Comparison of ENCODE assay signal across 8 cellular contexts in the genomic region with DNA sequence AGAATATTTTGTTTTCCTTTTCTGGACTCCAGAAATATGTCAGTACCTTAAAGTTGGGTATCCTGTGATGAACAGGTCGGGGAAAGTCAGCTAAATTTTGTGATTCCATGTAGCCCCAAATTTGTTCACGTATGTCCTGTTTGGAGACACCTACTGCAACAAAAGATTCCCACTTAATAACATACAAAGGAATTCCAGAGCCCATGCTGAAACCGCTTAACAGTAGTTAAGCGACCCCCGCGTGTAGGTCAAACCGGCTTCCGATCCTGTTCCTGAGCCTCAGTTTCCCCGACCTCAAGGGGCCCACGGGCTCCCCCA. TPM values are rescaled to one million over a fixed set of nuclear protein-coding genes. Genes with fewer than 3 reads are reported as not detected.
A peak's percentile ranks its signal among the peaks of the same experiment; 100 is the strongest.
DNase-seq lines count a peak whose midpoint lies in the region; ATAC-seq and TF ChIP-seq lines count a peak whose summit lies in the region.

No MANE protein-coding gene starts in this region.

- no peak for DNase-seq in Karpas-422
- no peak for DNase-seq in natural killer cell
- DNase-seq in C1 segment of cervical spinal cord (lab: John Stamatoyannopoulos, UW), result no peak
- no peak for DNase-seq in GF-D8 (lab: John Stamatoyannopoulos, UW)
- no peak for DNase-seq in activated CD8-positive, alpha-beta memory T cell treated with anti-CD3 and anti-CD28 coated beads, Interleukin-2, amount 50 U/mL, for 48 hours

- H3K4me3 ChIP-seq in Karpas-422 (ENCODE audit: low read length) (peak overlapping the region; percentile 93), ectodermal cell (ENCODE audit: insufficient read depth, low read depth, low read length) (peak overlapping the region; percentile 79)

- no peaks in the 10 kb centered on the region for H3K36me3 ChIP-seq in Karpas-422 (ENCODE audit: insufficient read depth, low read length)
- H3K36me3 ChIP-seq in ectodermal cell (ENCODE audit: control insufficient read depth, insufficient read depth, low read length), result peaks cover under 1% of the 10 kb centered on the region

- H3K4me3 Mint-ChIP-seq in natural killer cell, result peak overlapping the region; percentile 95

- peak overlapping the region; percentile 72 for H3K4me2 ChIP-seq in Karpas-422 (ENCODE audit: low read depth, low read length, poor library complexity, severe bottlenecking)

- intact Hi-C loops in natural killer cell (cut with micrococcal nuclease), result no loop called here

- no peaks in the 10 kb centered on the region for H3K9me2 ChIP-seq in Karpas-422 (replicated peaks; ENCODE audit: insufficient read depth, low read length)

- H3K27me3 Mint-ChIP-seq in natural killer cell (ENCODE audit: low read depth in 2 of 2), result peaks cover 0 to 3% of the 10 kb centered on the region in 2 donors

- peak overlapping the region; percentile 31; the same call in 1 of the 2 replicates for H2AFZ ChIP-seq in Karpas-422 (ENCODE audit: low read length)

- no peaks in the 10 kb centered on the region for H4K20me1 ChIP-seq in Karpas-422 (ENCODE audit: insufficient read depth, low read depth, low read length)

- H3K4me1 ChIP-seq in Karpas-422 (ENCODE audit: low read length) (peaks cover 12% of the 10 kb centered on the region), ectodermal cell (ENCODE audit: control insufficient read depth, insufficient read depth, low read length) (no peaks in the 10 kb centered on the region)

- H3K9me3 ChIP-seq in Karpas-422 (ENCODE audit: low read length) (no peaks in the 10 kb centered on the region), ectodermal cell (ENCODE audit: control insufficient read depth, low read length) (no peaks in the 10 kb centered on the region)

- H3K27me3 ChIP-seq in Karpas-422 (ENCODE audit: low read length), result no peaks in the 10 kb centered on the region
- H3K27me3 ChIP-seq in ectodermal cell (ENCODE audit: control insufficient read depth, insufficient read depth, low read length, poor library complexity, severe bottlenecking), result peaks cover 8% of the 10 kb centered on the region

- ATAC-seq in natural killer cell, result no peak
- no peak for ATAC-seq in GM21528 (IDR thresholded peaks at IDR 0.05; ENCODE audit: low FRiP score, unreplicated experiment)

- peak overlapping the region; percentile 96 for H3K9ac ChIP-seq in Karpas-422 (ENCODE audit: low read length)

- 9 to 10% methylated on average over 10 of the region's 10 CpGs for WGBS in ectodermal cell, 2 experiments

- H3K27ac ChIP-seq in C4-2B, result peak overlapping the region; percentile 88
- no peak overlapping the region; the same call in 1 of the 2 replicates for H3K27ac ChIP-seq in Karpas-422 (ENCODE audit: low read length)
- H3K27ac ChIP-seq in ectodermal cell (ENCODE audit: insufficient read depth, low read depth, low read length, poor library complexity, severe bottlenecking), result peak overlapping the region; percentile 87

- peaks cover 11% of the 10 kb centered on the region for H3K79me2 ChIP-seq in Karpas-422 (ENCODE audit: low read length)

- TF ChIP-seq CTCF in C4-2B (conservative IDR thresholded peaks at IDR 0.05) (no peak), natural killer cell (IDR thresholded peaks at IDR 0.05) (no peak)

- no peaks in the 10 kb centered on the region for H3K36me3 Mint-ChIP-seq in natural killer cell

- peak overlapping the region; percentile 90 to 99 for H3K27ac Mint-ChIP-seq in natural killer cell

- H3K9me3 Mint-ChIP-seq in natural killer cell, result no peaks in the 10 kb centered on the region

- H3K4me1 Mint-ChIP-seq in natural killer cell, result peaks cover 20 to 26% of the 10 kb centered on the region in 2 donors

RNA-seq across cellular contexts. Expression of a gene that starts 0.5 kb away (rescaled TPM):
- total RNA-seq in Karpas-422 (2014; rRNA removed; shearing (Covaris generic); ENCODE audit: low replicate concordance), result 18.8 and 21.8 TPM in 2 replicates
- 32.3 TPM for polyA plus RNA-seq in ectodermal cell (2013, experiment 1 of 4)
- 26.2 TPM for polyA plus RNA-seq in ectodermal cell (2013, experiment 2 of 4)
- 20.6 TPM for polyA plus RNA-seq in ectodermal cell (2013, experiment 3 of 4)
- polyA plus RNA-seq in ectodermal cell (2013, experiment 4 of 4), result 23.4 TPM
- 10 to 100 TPM; 14.3 to 22.0 (median 16.9) TPM for total RNA-seq in natural killer cell

RNA-seq across cellular contexts. Expression of a gene that starts 12.1 kb away (rescaled TPM):
- total RNA-seq in Karpas-422 (2014; rRNA removed; shearing (Covaris generic); ENCODE audit: low replicate concordance), result 0.07 TPM in 1 of 2 replicates, not detected in the other
- 5.3 TPM for polyA plus RNA-seq in ectodermal cell (2013, experiment 1 of 4)
- 6.9 TPM for polyA plus RNA-seq in ectodermal cell (2013, experiment 2 of 4)
- polyA plus RNA-seq in ectodermal cell (2013, experiment 3 of 4), result 4.0 TPM
- polyA plus RNA-seq in ectodermal cell (2013, experiment 4 of 4), result 3.2 TPM
- total RNA-seq in natural killer cell, result under 1 TPM in 1 of 3 donors, not detected in 2; 0.14 TPM

RNA-seq across cellular contexts. Expression of a gene that starts 23.8 kb away (rescaled TPM):
- not detected in 2 replicates for total RNA-seq in Karpas-422 (2014; rRNA removed; shearing (Covaris generic); ENCODE audit: low replicate concordance)
- 2.1 TPM for polyA plus RNA-seq in ectodermal cell (2013, experiment 1 of 4)
- 2.8 TPM for polyA plus RNA-seq in ectodermal cell (2013, experiment 2 of 4)
- 0.91 TPM for polyA plus RNA-seq in ectodermal cell (2013, experiment 3 of 4)
- polyA plus RNA-seq in ectodermal cell (2013, experiment 4 of 4), result 1.2 TPM
- under 1 TPM in 1 of 3 donors, not detected in 2; 0.10 TPM for total RNA-seq in natural killer cell

RNA-seq across cellular contexts. Expression of a gene that starts 44.2 kb away (rescaled TPM):
- total RNA-seq in Karpas-422 (2014; rRNA removed; shearing (Covaris generic); ENCODE audit: low replicate concordance), result not detected in 2 replicates
- polyA plus RNA-seq in ectodermal cell (2013, experiment 1 of 4), result 0.22 TPM
- 0.14 TPM for polyA plus RNA-seq in ectodermal cell (2013, experiment 2 of 4)
- 0.27 TPM for polyA plus RNA-seq in ectodermal cell (2013, experiment 3 of 4)
- 0.12 TPM for polyA plus RNA-seq in ectodermal cell (2013, experiment 4 of 4)
- total RNA-seq in natural killer cell, result not detected
